ENCODE assay signal across 10 cellular contexts in genomic region chr2:224973112-224974016, GRCh38.
DNase-seq lines count a peak whose midpoint lies in the region; ATAC-seq and TF ChIP-seq lines count a peak whose summit lies in the region.
"Had no signal": no experiment of that assay in that cellular context is flagged by ENCODE, and none has a peak within 500 bp of the region (broad histone marks: within the 10 kb centered on the region; RNA-seq: fewer than 3 reads in every experiment).

No MANE protein-coding gene starts in this region.

- peaks cover 79% of the 10 kb centered on the region for H3K4me1 Mint-ChIP-seq in activated T-cell treated with anti-CD3 and anti-CD28 coated beads, Interleukin-2, amount 50 U/mL, for 72 hours (ENCODE audit: low read depth)
- H3K4me1 Mint-ChIP-seq in naive B cell (peaks cover 41 to 55% (median 44%) of the 10 kb centered on the region in 3 donors), endothelial cell (ENCODE audit: unreplicated experiment) (no peaks in the 10 kb centered on the region)

- no peak for TF ChIP-seq CTCF in endothelial cell (IDR thresholded peaks at IDR 0.05; ENCODE audit: unreplicated experiment)

- no peaks in the 10 kb centered on the region for H3K36me3 Mint-ChIP-seq in activated T-cell treated with anti-CD3 and anti-CD28 coated beads, Interleukin-2, amount 50 U/mL, for 72 hours (ENCODE audit: insufficient read depth in 2 of 2)
- H3K36me3 Mint-ChIP-seq in naive B cell (no peaks in the 10 kb centered on the region), endothelial cell (ENCODE audit: low read depth, unreplicated experiment) (no peaks in the 10 kb centered on the region)

- H3K27ac Mint-ChIP-seq in activated T-cell treated with anti-CD3 and anti-CD28 coated beads, Interleukin-2, amount 50 U/mL, for 72 hours = no peak overlapping the region
- H3K27ac Mint-ChIP-seq in naive B cell (peak overlapping the region; percentile 54 to 88 (median 85)), endothelial cell (ENCODE audit: unreplicated experiment) (no peak overlapping the region)
- H3K27ac Mint-ChIP-seq: activated naive CD4-positive, alpha-beta T cell treated with anti-CD3 and anti-CD28 coated beads, Interleukin-2, amount 50 U/mL, for 72 hours had no signal

- H3K4me3 Mint-ChIP-seq in activated T-cell treated with anti-CD3 and anti-CD28 coated beads, Interleukin-2, amount 50 U/mL, for 72 hours = peak overlapping the region in 1 of 2 donors; percentile 11
- H3K4me3 Mint-ChIP-seq in naive B cell = peak overlapping the region in 4 of 8 donors; percentile 17 to 73 (median 42)
- H3K4me3 Mint-ChIP-seq in endothelial cell (ENCODE audit: unreplicated experiment) = no peak overlapping the region

- ATAC-seq in HG02678 (IDR thresholded peaks at IDR 0.05; ENCODE audit: unreplicated experiment) (peak; percentile 40), naive B cell (ENCODE audit: low read depth in 2 of 2) (peak; percentile 53 to 75)
- peak; percentile 47 to 67 for ATAC-seq in activated T-cell treated with anti-CD3 and anti-CD28 coated beads, Interleukin-2, amount 50 U/mL, for 72 hours (replicated peaks in 1 of 2)

- DNase-seq in Daoy (ENCODE audit: low read depth) (peak; percentile 39), naive B cell (no peak), endothelial cell (ENCODE audit: low spot score) (no peak), NCI-H446 treated with DMSO at 0.1 percent for 48 hours (lab: John Stamatoyannopoulos, UW) (no peak), NCI-H1092 treated with DMSO at 0.1 percent for 48 hours (lab: John Stamatoyannopoulos, UW) (no peak)
- peak in 1 of 2 donors; percentile 53 for DNase-seq in activated T-cell treated with anti-CD3 and anti-CD28 coated beads, Interleukin-2, amount 50 U/mL, for 72 hours
- no peak for DNase-seq in activated CD4-positive, CD25-positive, alpha-beta regulatory T cell treated with anti-CD3 and anti-CD28 coated beads, Interleukin-2, amount 50 U/mL, for 72 hours
- DNase-seq: NCI-H2029 had no signal

- H3K27me3 Mint-ChIP-seq in activated T-cell treated with anti-CD3 and anti-CD28 coated beads, Interleukin-2, amount 50 U/mL, for 72 hours (ENCODE audit: low read depth) = no peaks in the 10 kb centered on the region
- H3K27me3 Mint-ChIP-seq in naive B cell (no peaks in the 10 kb centered on the region), endothelial cell (ENCODE audit: unreplicated experiment) (no peaks in the 10 kb centered on the region)

- H3K9me3 Mint-ChIP-seq in activated T-cell treated with anti-CD3 and anti-CD28 coated beads, Interleukin-2, amount 50 U/mL, for 72 hours = no peaks in the 10 kb centered on the region
- H3K9me3 Mint-ChIP-seq in naive B cell (no peaks in the 10 kb centered on the region), endothelial cell (ENCODE audit: unreplicated experiment) (no peaks in the 10 kb centered on the region)
- H3K9me3 Mint-ChIP-seq: activated naive CD4-positive, alpha-beta T cell treated with anti-CD3 and anti-CD28 coated beads, Interleukin-2, amount 50 U/mL, for 72 hours had no signal

Comparison
In these comparisons a context has a peak if more than half of its experiments do, and no peak if none do; other contexts are left out.
1. H3K27ac Mint-ChIP-seq: peak in naive B cell (6 of 6); none in activated T-cell treated with anti-CD3 and anti-CD28 coated beads, Interleukin-2, amount 50 U/mL, for 72 hours (single experiment) and endothelial cell (single experiment).
2. Peak in every context shown above with its lines, with median percentiles within 50 percentile points of each other: ATAC-seq.